14 cellular contexts compared by ENCODE assay signal in genomic region chr14:91254456-91254855, GRCh38. TPM values are rescaled to one million over a fixed set of nuclear protein-coding genes. Genes with fewer than 3 reads are reported as not detected.
DNase-seq lines count a peak whose midpoint lies in the region; ATAC-seq and TF ChIP-seq lines count a peak whose summit lies in the region.
"Had no signal": no experiment of that assay in that cellular context is flagged by ENCODE, and none has a peak within 500 bp of the region (broad histone marks: within the 10 kb centered on the region; RNA-seq: fewer than 3 reads in every experiment).

No MANE protein-coding gene starts in this region.

- no peaks in the 10 kb centered on the region for H3K79me2 ChIP-seq in OCI-LY7 (ENCODE audit: insufficient read depth, low read depth, low read length)

- no peak overlapping the region for H3K4me3 ChIP-seq in OCI-LY7 (ENCODE audit: low read depth, low read length, poor library complexity, severe bottlenecking)
- no peak overlapping the region for H3K4me3 ChIP-seq in coronary artery

- peaks cover 69% of the 10 kb centered on the region for H3K4me1 ChIP-seq in OCI-LY7 (ENCODE audit: insufficient read depth, low read length, poor library complexity, severe bottlenecking)

- H3K4me3 Mint-ChIP-seq in activated CD4-positive, alpha-beta T cell treated with anti-CD3 and anti-CD28 coated beads for 36 hours, result peak overlapping the region; percentile 38
- peak overlapping the region; percentile 71 for H3K4me3 Mint-ChIP-seq in dendritic cell treated with granulocyte-macrophage colony-stimulating factor and Interleukin-4, amounts not matched to agents 40 ng/mL and 50 ng/mL, for 4 days
- H3K4me3 Mint-ChIP-seq in stimulated activated effector memory CD8-positive, alpha-beta T cell treated with anti-CD3 and anti-CD28 coated beads, Interleukin-12 subunit alpha, Interleukin-12 subunit beta, amount 100 ng/mL, for 72 hours, result peak overlapping the region; percentile 62

- H3K36me3 ChIP-seq in OCI-LY7 (ENCODE audit: insufficient read depth, low read length), result no peaks in the 10 kb centered on the region
- H3K36me3 ChIP-seq: tibial artery had no signal

- H3K27me3 Mint-ChIP-seq in activated CD4-positive, alpha-beta T cell treated with anti-CD3 and anti-CD28 coated beads for 36 hours, result no peaks in the 10 kb centered on the region
- peaks cover 50% of the 10 kb centered on the region for H3K27me3 Mint-ChIP-seq in dendritic cell treated with granulocyte-macrophage colony-stimulating factor and Interleukin-4, amounts not matched to agents 40 ng/mL and 50 ng/mL, for 4 days

- peak overlapping the region; percentile 66 for H3K4me2 ChIP-seq in OCI-LY7 (ENCODE audit: low read length)
- H3K4me2 ChIP-seq: KMS-11 had no signal

- no peaks in the 10 kb centered on the region for H4K20me1 ChIP-seq in OCI-LY7 (ENCODE audit: insufficient read depth, low read length)

- H3K9me2 ChIP-seq in OCI-LY7 (ENCODE audit: insufficient read depth, low read length), result no peaks in the 10 kb centered on the region

- no peak overlapping the region for H2AFZ ChIP-seq in OCI-LY7 (ENCODE audit: low read length)

- CTCF ChIA-PET in activated CD4-positive, alpha-beta T cell treated with anti-CD3 and anti-CD28 coated beads for 36 hours (lab: Charles Lee), result no interaction called here
- CTCF ChIA-PET in OCI-LY7 (lab: Charles Lee; ENCODE audit: unreplicated experiment), result no interaction called here

- no peak for DNase-seq in activated CD4-positive, alpha-beta T cell treated with anti-CD3 and anti-CD28 coated beads for 36 hours
- no peak for DNase-seq in activated CD4-positive, alpha-beta T cell treated with anti-CD3 and anti-CD28 coated beads, Interleukin-2, amount 50 U/mL, for 4 hours
- DNase-seq in OCI-LY7 (ENCODE audit: low spot score) (peak; percentile 47), ureter (ENCODE audit: low spot score) (no peak), coronary artery (ENCODE audit: low spot score) (no peak), pons (ENCODE audit: low spot score) (no peak)
- DNase-seq in stimulated activated effector memory CD8-positive, alpha-beta T cell treated with anti-CD3 and anti-CD28 coated beads, Interleukin-12 subunit alpha, Interleukin-12 subunit beta, amount 100 ng/mL, for 72 hours (ENCODE audit: low spot score in 2 of 2), result no peak
- DNase-seq: kidney glomerular epithelial cell, NCI-H2227 treated with DMSO at 0.1 percent for 48 hours, tibial artery had no signal

- H3K36me3 Mint-ChIP-seq in activated CD4-positive, alpha-beta T cell treated with anti-CD3 and anti-CD28 coated beads for 36 hours (ENCODE audit: low read depth), result peaks cover 13% of the 10 kb centered on the region
- H3K36me3 Mint-ChIP-seq in dendritic cell treated with granulocyte-macrophage colony-stimulating factor and Interleukin-4, amounts not matched to agents 40 ng/mL and 50 ng/mL, for 4 days (ENCODE audit: low read depth), result no peaks in the 10 kb centered on the region
- peaks cover 60% of the 10 kb centered on the region for H3K36me3 Mint-ChIP-seq in stimulated activated effector memory CD8-positive, alpha-beta T cell treated with anti-CD3 and anti-CD28 coated beads, Interleukin-12 subunit alpha, Interleukin-12 subunit beta, amount 100 ng/mL, for 72 hours

- H3K27ac Mint-ChIP-seq in activated CD4-positive, alpha-beta T cell treated with anti-CD3 and anti-CD28 coated beads for 36 hours, result peak overlapping the region; percentile 76
- H3K27ac Mint-ChIP-seq in dendritic cell treated with granulocyte-macrophage colony-stimulating factor and Interleukin-4, amounts not matched to agents 40 ng/mL and 50 ng/mL, for 4 days, result peak overlapping the region; percentile 74
- peak overlapping the region; percentile 85 for H3K27ac Mint-ChIP-seq in stimulated activated effector memory CD8-positive, alpha-beta T cell treated with anti-CD3 and anti-CD28 coated beads, Interleukin-12 subunit alpha, Interleukin-12 subunit beta, amount 100 ng/mL, for 72 hours

- no peak for TF ChIP-seq CTCF in OCI-LY7 (conservative IDR thresholded peaks at IDR 0.05; ENCODE audit: low read length)
- no peak for TF ChIP-seq CTCF in coronary artery (IDR thresholded peaks at IDR 0.05)

- intact Hi-C loops in activated CD4-positive, alpha-beta T cell treated with anti-CD3 and anti-CD28 coated beads for 36 hours (cut with DNase I, micrococcal nuclease), result no loop called here
- intact Hi-C loops in OCI-LY7 (cut with micrococcal nuclease; ENCODE audit: unreplicated experiment), result no loop called here
- intact Hi-C loops in dendritic cell treated with granulocyte-macrophage colony-stimulating factor and Interleukin-4, amounts not matched to agents 40 ng/mL and 50 ng/mL, for 4 days (cut with micrococcal nuclease), result no loop called here

- no peaks in the 10 kb centered on the region for H3K9me3 Mint-ChIP-seq in activated CD4-positive, alpha-beta T cell treated with anti-CD3 and anti-CD28 coated beads for 36 hours (ENCODE audit: low read depth)
- no peaks in the 10 kb centered on the region for H3K9me3 Mint-ChIP-seq in dendritic cell treated with granulocyte-macrophage colony-stimulating factor and Interleukin-4, amounts not matched to agents 40 ng/mL and 50 ng/mL, for 4 days
- no peaks in the 10 kb centered on the region for H3K9me3 Mint-ChIP-seq in stimulated activated effector memory CD8-positive, alpha-beta T cell treated with anti-CD3 and anti-CD28 coated beads, Interleukin-12 subunit alpha, Interleukin-12 subunit beta, amount 100 ng/mL, for 72 hours

- H3K9me3 ChIP-seq in OCI-LY7 (ENCODE audit: low read length), result no peaks in the 10 kb centered on the region
- H3K9me3 ChIP-seq: A549, tibial artery had no signal

- no peak for ATAC-seq in activated CD4-positive, alpha-beta T cell treated with anti-CD3 and anti-CD28 coated beads for 36 hours
- ATAC-seq in stimulated activated effector memory CD8-positive, alpha-beta T cell treated with anti-CD3 and anti-CD28 coated beads, Interleukin-12 subunit alpha, Interleukin-12 subunit beta, amount 100 ng/mL, for 72 hours, result peak; percentile 29

- H3K27ac ChIP-seq in OCI-LY7 (ENCODE audit: low read depth, low read length, poor library complexity, severe bottlenecking), result no peak overlapping the region
- H3K27ac ChIP-seq in coronary artery, result no peak overlapping the region
- H3K27ac ChIP-seq: KMS-11 had no signal

- BruUV-seq in OCI-LY7 (replicated peaks; lab: Mats Ljungman, UMichigan), result no TSS peak

- H3K4me1 Mint-ChIP-seq in activated CD4-positive, alpha-beta T cell treated with anti-CD3 and anti-CD28 coated beads for 36 hours, result peaks cover 67% of the 10 kb centered on the region
- peaks cover 48% of the 10 kb centered on the region for H3K4me1 Mint-ChIP-seq in dendritic cell treated with granulocyte-macrophage colony-stimulating factor and Interleukin-4, amounts not matched to agents 40 ng/mL and 50 ng/mL, for 4 days (ENCODE audit: low read depth)
- peaks cover 83% of the 10 kb centered on the region for H3K4me1 Mint-ChIP-seq in stimulated activated effector memory CD8-positive, alpha-beta T cell treated with anti-CD3 and anti-CD28 coated beads, Interleukin-12 subunit alpha, Interleukin-12 subunit beta, amount 100 ng/mL, for 72 hours

- POLR2A ChIA-PET in activated CD4-positive, alpha-beta T cell treated with anti-CD3 and anti-CD28 coated beads for 36 hours (lab: Charles Lee), result no interaction called here
- POLR2A ChIA-PET in OCI-LY7 (lab: Charles Lee), result no interaction called here

RNA-seq across cellular contexts. Expression of gene GPR68, which starts 10.0 kb away (rescaled TPM):
- total RNA-seq in activated CD4-positive, alpha-beta T cell treated with anti-CD3 and anti-CD28 coated beads for 36 hours, result 10 to 100 TPM in 1 of 2 experiments, 1 to 10 TPM in 1; 9.4 to 11.2 TPM
- 0.13 and 0.85 TPM in 2 replicates for total RNA-seq in OCI-LY7 (2014; rRNA removed; shearing (Covaris generic))
- total RNA-seq in OCI-LY7 (2022), result 0.41 and 0.84 TPM in 2 replicates
- total RNA-seq in ureter, result 3.0 TPM
- total RNA-seq: SK-MEL-5 had no signal
